ENCODE assay signal across 35 cellular contexts in the genomic region with DNA sequence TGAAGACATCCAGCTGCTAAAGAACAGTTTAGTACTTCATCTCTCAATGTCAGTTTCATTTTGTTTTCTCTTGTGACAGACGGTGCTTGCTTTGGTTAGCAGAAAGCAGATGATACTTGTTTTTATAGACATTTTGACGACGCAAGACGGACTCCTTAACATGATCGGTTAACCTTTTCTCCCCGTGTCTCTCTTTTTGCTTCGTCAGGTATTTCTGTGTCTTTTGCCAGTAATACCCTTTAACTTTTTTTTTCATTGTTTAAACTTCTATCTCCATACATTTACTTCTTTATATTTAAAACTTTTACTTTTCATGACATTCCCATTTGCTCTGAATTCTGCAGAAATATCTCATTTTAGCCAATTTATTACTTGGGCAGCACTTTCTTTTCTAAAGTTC. TPM values are rescaled to one million over a fixed set of nuclear protein-coding genes. Genes with fewer than 3 reads are reported as not detected.
"Had no signal": no experiment of that assay in that cellular context is flagged by ENCODE, and none has a peak within 500 bp of the region (broad histone marks: within the 10 kb centered on the region; RNA-seq: fewer than 3 reads in every experiment).

No MANE protein-coding gene starts in this region.

- H3K27me3 ChIP-seq: adrenal gland, body of pancreas, brain microvascular endothelial cell, breast epithelium had no signal

- DNase-seq: activated B cell treated with CpG ODN at 0.5 μM for 24 hours; activated CD4-positive, alpha-beta memory T cell treated with anti-CD3 and anti-CD28 coated beads for 36 hours; activated CD4-positive, alpha-beta T cell treated with anti-CD3 and anti-CD28 coated beads for 4 hours; activated CD4-positive, alpha-beta T cell treated with anti-CD3 and anti-CD28 coated beads, Interleukin-2, amount 10 ng/mL, durations not matched to agents 24 days and 14 days; activated CD4-positive, alpha-beta T cell treated with anti-CD3 and anti-CD28 coated beads, Interleukin-2, amount 50 U/mL, for 1 hour; activated CD4-positive, alpha-beta T cell treated with anti-CD3 and anti-CD28 coated beads, Interleukin-2, amount 50 U/mL, for 4 hours; activated CD4-positive, CD25-positive, alpha-beta regulatory T cell treated with anti-CD3 and anti-CD28 coated beads, Interleukin-2, amount 50 U/mL, for 72 hours; activated CD8-positive, alpha-beta memory T cell treated with anti-CD3 and anti-CD28 coated beads, Interleukin-2, amount 50 U/mL, for 4 hours; activated CD8-positive, alpha-beta T cell treated with anti-CD3 and anti-CD28 coated beads for 36 hours; activated effector memory CD4-positive, alpha-beta T cell treated with anti-CD3 and anti-CD28 coated beads, Interleukin-2, amount 50 U/mL, for 16 hours; activated gamma-delta T cell treated with Interleukin-2 at 50 U/mL for 16 hours; activated naive CD4-positive, alpha-beta T cell; activated naive CD4-positive, alpha-beta T cell treated with anti-CD3 and anti-CD28 coated beads for 36 hours; activated naive CD4-positive, alpha-beta T cell treated with anti-CD3 and anti-CD28 coated beads, Interleukin-2, amount 50 U/mL, for 16 hours; activated naive CD8-positive, alpha-beta T cell treated with anti-CD3 and anti-CD28 coated beads for 36 hours; activated T-cell treated with anti-CD3 and anti-CD28 coated beads for 4 hours; activated T-cell treated with anti-CD3 and anti-CD28 coated beads, Interleukin-2, amount 50 U/mL, for 1 hour; activated T-cell treated with anti-CD3 and anti-CD28 coated beads, Interleukin-2, amount 50 U/mL, for 4 hours; activated T-cell treated with anti-CD3 and anti-CD28 coated beads, Interleukin-2, amount 50 U/mL, for 72 hours; adrenal gland; amniotic stem cell; aorta; body of pancreas; brain microvascular endothelial cell; central memory CD4-positive, alpha-beta T cell; T-helper 2 cell; T-helper 9 cell had no signal

- FAIRE-seq: astrocyte, TTC549 had no signal

- H3K36me3 ChIP-seq: adrenal gland, brain microvascular endothelial cell, breast epithelium had no signal

- H3K4me1 ChIP-seq: adrenal gland, body of pancreas, breast epithelium had no signal

- H3K9me3 ChIP-seq: adrenal gland, body of pancreas, breast epithelium had no signal

- H3K27ac ChIP-seq: adrenal gland, body of pancreas, brain microvascular endothelial cell, breast epithelium, VCaP had no signal

- H3K4me3 ChIP-seq: adrenal gland, body of pancreas, breast epithelium had no signal

- ATAC-seq: activated CD8-positive, alpha-beta T cell treated with anti-CD3 and anti-CD28 coated beads for 36 hours; activated naive CD4-positive, alpha-beta T cell treated with anti-CD3 and anti-CD28 coated beads, Interleukin-2, amount 50 U/mL, for 72 hours; activated T-cell treated with anti-CD3 and anti-CD28 coated beads, Interleukin-2, amount 50 U/mL, for 4 hours; activated T-cell treated with anti-CD3 and anti-CD28 coated beads, Interleukin-2, amount 50 U/mL, for 72 hours; activated T-helper 17 cell treated with anti-CD3 and anti-CD28 coated beads, Interleukin-2, amount 50 U/mL, for 72 hours; body of pancreas had no signal

RNA-seq across cellular contexts. Expression of gene THSD7B, which starts 57.9 kb away (rescaled TPM):
- total RNA-seq: activated B cell treated with CpG ODN at 0.5 μM for 24 hours; activated CD4-positive, alpha-beta memory T cell treated with anti-CD3 and anti-CD28 coated beads for 36 hours; activated CD4-positive, alpha-beta T cell treated with anti-CD3 and anti-CD28 coated beads, Interleukin-2, amount 10 ng/mL, durations not matched to agents 24 days and 14 days; activated CD8-positive, alpha-beta memory T cell treated with anti-CD3 and anti-CD28 coated beads for 36 hours; activated CD8-positive, alpha-beta T cell treated with anti-CD3 and anti-CD28 coated beads for 36 hours; activated naive CD4-positive, alpha-beta T cell treated with anti-CD3 and anti-CD28 coated beads for 36 hours; activated naive CD4-positive, alpha-beta T cell treated with anti-CD3 and anti-CD28 coated beads, Interleukin-2, amount 50 U/mL, for 72 hours; activated naive CD8-positive, alpha-beta T cell treated with anti-CD3 and anti-CD28 coated beads for 36 hours; activated T-cell treated with anti-CD3 and anti-CD28 coated beads, Interleukin-2, amount 50 U/mL, for 4 hours; activated T-helper 1 cell treated with anti-CD3 and anti-CD28 coated beads, Interleukin-12 subunit alpha, Interleukin-12 subunit beta, Interleukin-2, Interleukin-4 antibody, amounts not matched to agents 30 ng/mL and 10 ng/mL and 1 ng/mL, durations not matched to agents 14 hours and 24 hours and 36 hours had no signal
